In genomic region chr5:150303660-150304411, GRCh38 we compare ENCODE assay signal across 20 cellular contexts. TPM values are rescaled to one million over a fixed set of nuclear protein-coding genes. Genes with fewer than 3 reads are reported as not detected.
DNase-seq lines count a peak whose midpoint lies in the region; ATAC-seq and TF ChIP-seq lines count a peak whose summit lies in the region.
"Had no signal": no experiment of that assay in that cellular context is flagged by ENCODE, and none has a peak within 500 bp of the region (broad histone marks: within the 10 kb centered on the region; RNA-seq: fewer than 3 reads in every experiment).

No MANE protein-coding gene starts in this region.

- peak; percentile 31 for ATAC-seq in omental fat pad (ENCODE audit: low FRiP score)
- ATAC-seq in naive thymus-derived CD8-positive, alpha-beta T cell, result no peak
- ATAC-seq: activated CD4-positive, CD25-positive, alpha-beta regulatory T cell treated with anti-CD3 and anti-CD28 coated beads, Interleukin-2, amount 50 U/mL, for 24 hours had no signal

- H3K9me3 Mint-ChIP-seq in naive thymus-derived CD8-positive, alpha-beta T cell, result no peaks in the 10 kb centered on the region
- H3K9me3 Mint-ChIP-seq: T-helper 1 cell treated with Interleukin-12 subunit alpha and Interleukin-12 subunit beta and Interleukin-4 antibody, amounts not matched to agents 30 μg/mL and 1 μg/mL, for 36 hours had no signal

- peak; percentile 39 for DNase-seq in AG08396 (ENCODE audit: low spot score)
- DNase-seq in RWPE1 (ENCODE audit: low spot score), result no peak
- peak; percentile 93 for DNase-seq in fibroblast of villous mesenchyme (ENCODE audit: low read depth)
- no peak for DNase-seq in omental fat pad (ENCODE audit: low spot score)
- DNase-seq in naive thymus-derived CD8-positive, alpha-beta T cell, result no peak
- DNase-seq in head of caudate nucleus, result no peak
- DNase-seq in GM10248 (ENCODE audit: extremely low spot score), result no peak
- no peak for DNase-seq in KBM-7
- DNase-seq: ACHN; activated effector memory CD4-positive, alpha-beta T cell treated with Interleukin-2 at 50 U/mL for 16 hours; amniotic stem cell; cerebellar nuclear complex; glutamatergic neuron; Karpas-422; NCI-H1105; NCI-H2171 treated with DMSO at 0.1 percent for 48 hours; RPMI8226; stimulated activated naive CD4-positive, alpha-beta T cell treated with Interleukin-2 at 50 U/mL for 16 hours had no signal

- no peak overlapping the region for H3K4me3 ChIP-seq in fibroblast of villous mesenchyme (ENCODE audit: low read depth, low read length)

- in situ Hi-C loops in KBM-7 (cut with MboI; ENCODE audit: low pct_unique_long_range_greater_than_20kb, low sequenced_read_pairs), result no loop called here

- H3K4me1 Mint-ChIP-seq in naive thymus-derived CD8-positive, alpha-beta T cell, result peaks cover 5 to 13% (median 6%) of the 10 kb centered on the region in 4 donors

- intact Hi-C loops in head of caudate nucleus (cut with DNase I), result no loop called here

- peak overlapping the region; percentile 69 for H3K27ac ChIP-seq in RWPE1

- peaks cover 18 to 48% (median 30%) of the 10 kb centered on the region in 5 donors for H3K27me3 Mint-ChIP-seq in naive thymus-derived CD8-positive, alpha-beta T cell

- TF ChIP-seq CTCF in RWPE1 (conservative IDR thresholded peaks at IDR 0.05; ENCODE audit: low read depth) (no peak), fibroblast of villous mesenchyme (IDR thresholded peaks at IDR 0.05; ENCODE audit: insufficient read depth, low read depth, low read length) (no peak), omental fat pad (IDR thresholded peaks at IDR 0.05) (no peak), GM10248 (IDR thresholded peaks at IDR 0.05; ENCODE audit: control extremely low read depth, extremely low read depth, low read depth, missing control alignments) (no peak)

- CTCF ChIA-PET in RWPE1 (lab: Yijun Ruan, JAX), result interaction anchor here (0.6 to 0.8 kb wide), 3 partner anchors 46 to 88 kb away, joined by 3 read pairs; no protein-coding TSS in a partner anchor
- CTCF ChIA-PET in GM10248 (lab: Yijun Ruan, JAX), result interaction anchor here (0.9 kb wide), 1 partner anchor 27 kb away, joined by 3 read pairs; no protein-coding TSS in a partner anchor

- POLR2A ChIA-PET in RWPE1 (lab: Yijun Ruan, JAX; ENCODE audit: low non-redundant PET), result no interaction called here
- POLR2A ChIA-PET in naive thymus-derived CD8-positive, alpha-beta T cell (lab: Charles Lee), result no interaction called here
- POLR2A ChIA-PET in GM10248 (lab: Yijun Ruan, JAX), result no interaction called here

- H3K36me3 Mint-ChIP-seq in naive thymus-derived CD8-positive, alpha-beta T cell, result peaks cover 0 to 2% (median 0%) of the 10 kb centered on the region in 3 donors

- H3K4me3 Mint-ChIP-seq in naive thymus-derived CD8-positive, alpha-beta T cell, result no peak overlapping the region
- H3K4me3 Mint-ChIP-seq: T-helper 1 cell treated with Interleukin-12 subunit alpha and Interleukin-12 subunit beta and Interleukin-4 antibody, amounts not matched to agents 30 μg/mL and 1 μg/mL, for 36 hours had no signal

- no peak overlapping the region for H3K27ac Mint-ChIP-seq in naive thymus-derived CD8-positive, alpha-beta T cell
- H3K27ac Mint-ChIP-seq: T-helper 1 cell treated with Interleukin-12 subunit alpha and Interleukin-12 subunit beta and Interleukin-4 antibody, amounts not matched to agents 30 μg/mL and 1 μg/mL, for 36 hours had no signal

RNA-seq across cellular contexts. Expression of gene ARSI, which starts 1.1 kb away (rescaled TPM):
- total RNA-seq in fibroblast of villous mesenchyme (13.8 and 23.5 TPM in 2 replicates), omental fat pad (10 to 100 TPM in 1 of 4 donors, 1 to 10 TPM in 2, under 1 TPM in 1; 0.69 to 43.1 (median 3.6) TPM)
- not detected for total RNA-seq in naive thymus-derived CD8-positive, alpha-beta T cell
- polyA plus RNA-seq in naive thymus-derived CD8-positive, alpha-beta T cell, result not detected

RNA-seq across cellular contexts. Expression of gene CAMK2A, which starts 14.3 kb away (rescaled TPM):
- total RNA-seq in fibroblast of villous mesenchyme (1.3 TPM in 2 replicates), omental fat pad (1 to 10 TPM in 1 of 4 donors, under 1 TPM in 1, not detected in 2; 0.28 to 2.9 TPM)
- not detected for total RNA-seq in naive thymus-derived CD8-positive, alpha-beta T cell
- polyA plus RNA-seq in naive thymus-derived CD8-positive, alpha-beta T cell, result not detected

RNA-seq across cellular contexts. Expression of gene TCOF1, which starts 53.7 kb away (rescaled TPM):
- 19.0 and 23.7 TPM in 2 replicates for total RNA-seq in fibroblast of villous mesenchyme
- 10 to 100 TPM; 17.5 to 36.5 (median 20.3) TPM for total RNA-seq in omental fat pad
- total RNA-seq in naive thymus-derived CD8-positive, alpha-beta T cell, result 10 to 100 TPM; 61.5 to 64.6 TPM
- polyA plus RNA-seq in naive thymus-derived CD8-positive, alpha-beta T cell, result 10 to 100 TPM in 1 of 3 donors, 1 to 10 TPM in 2; 1.8 to 24.7 (median 3.3) TPM

Comparison
In these comparisons a context has a peak if more than half of its experiments do, and no peak if none do; other contexts are left out.
1. DNase-seq: peak in AG08396 (single experiment) and fibroblast of villous mesenchyme (single experiment); none in RWPE1 (single experiment), omental fat pad (single experiment), naive thymus-derived CD8-positive, alpha-beta T cell (0 of 10), head of caudate nucleus (0 of 42), GM10248 (single experiment) and KBM-7 (single experiment).